ENCODE assay signal across 7 cellular contexts in the genomic region with DNA sequence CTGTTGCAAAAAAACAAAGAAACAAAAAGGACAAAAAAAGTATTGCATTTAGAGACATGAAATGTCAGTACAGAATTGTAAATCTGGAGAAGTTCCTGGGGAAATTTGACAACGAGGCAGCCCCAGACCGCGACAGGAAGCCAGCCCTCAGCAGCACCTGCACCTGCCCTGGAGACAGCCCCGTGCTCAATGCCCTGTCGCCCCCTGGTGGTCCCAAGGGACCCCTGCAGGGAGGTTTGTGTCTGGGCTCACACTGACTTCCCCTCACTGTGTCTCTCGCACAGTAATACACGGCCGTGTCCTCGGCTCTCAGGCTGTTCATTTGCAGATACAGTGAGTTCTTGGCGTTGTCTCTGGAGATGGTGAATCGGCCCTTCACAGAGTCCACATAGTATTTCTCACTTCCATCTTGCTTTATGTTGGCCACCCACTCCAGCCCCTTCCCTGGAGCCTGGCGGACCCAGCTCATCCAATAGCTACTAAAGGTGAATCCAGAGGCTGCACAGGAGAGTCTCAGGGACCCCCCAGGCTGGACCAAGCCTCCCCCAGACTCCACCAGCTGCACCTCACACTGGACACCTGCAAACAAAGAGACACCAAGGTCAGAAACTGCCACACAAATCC.
DNase-seq lines count a peak whose midpoint lies in the region; ATAC-seq and TF ChIP-seq lines count a peak whose summit lies in the region.
"Not testable (repeated sequence)": the region's sequence is repeated elsewhere in the genome, so short reads cannot be mapped to it uniquely, and the experiment has no call there.

No MANE protein-coding gene starts in this region.

- not testable (repeated sequence) for H3K4me3 Mint-ChIP-seq in activated CD4-positive, alpha-beta memory T cell treated with anti-CD3 and anti-CD28 coated beads, Interleukin-2, amount 10 ng/mL, durations not matched to agents 7 days and 5 days; activated naive CD4-positive, alpha-beta T cell treated with anti-CD3 and anti-CD28 coated beads, Interleukin-2, amount 50 U/mL, for 24 hours

- not testable (repeated sequence) for H4K20me1 ChIP-seq in SK-N-SH (ENCODE audit: insufficient read depth)

- intact Hi-C loops in left lung (cut with DNase I): not testable (repeated sequence)

- not testable (repeated sequence) for TF ChIP-seq EP300 in SK-N-SH (IDR thresholded peaks at IDR 0.05; ENCODE audit: borderline replicate concordance in 1 of 2, low read depth in 1 of 2, low read length in 1 of 2)

- H3K9me3 Mint-ChIP-seq in activated CD4-positive, alpha-beta memory T cell treated with anti-CD3 and anti-CD28 coated beads, Interleukin-2, amount 10 ng/mL, durations not matched to agents 7 days and 5 days; activated naive CD4-positive, alpha-beta T cell treated with anti-CD3 and anti-CD28 coated beads, Interleukin-2, amount 50 U/mL, for 24 hours: not testable (repeated sequence)

- TF ChIP-seq RAD21 in SK-N-SH (IDR thresholded peaks at IDR 0.05; ENCODE audit: low read length): not testable (repeated sequence)

- POLR2A ChIA-PET in SK-N-SH (lab: Yijun Ruan, JAX); activated CD4-positive, alpha-beta memory T cell treated with anti-CD3 and anti-CD28 coated beads, Interleukin-2, amount 10 ng/mL, durations not matched to agents 7 days and 5 days (lab: Charles Lee): not testable (repeated sequence)

- not testable (repeated sequence) for H2AFZ ChIP-seq in SK-N-SH (ENCODE audit: low read depth)

- not testable (repeated sequence) for H3K4me2 ChIP-seq in SK-N-SH

- H3K27me3 ChIP-seq in SK-N-SH (ENCODE audit: insufficient read depth): not testable (repeated sequence)
- H3K27me3 ChIP-seq in left lung: peaks cover 0 to 35% of the 10 kb centered on the region in 2 donors

- H3K79me2 ChIP-seq in SK-N-SH (ENCODE audit: insufficient read depth): not testable (repeated sequence)

- not testable (repeated sequence) for ATAC-seq in left lung

- not testable (repeated sequence) for H3K9me2 ChIP-seq in SK-N-SH

- H3K9ac ChIP-seq in SK-N-SH: not testable (repeated sequence)

- not testable (repeated sequence) for H3K4me3 ChIP-seq in SK-N-SH (ENCODE audit: low read depth in 2 of 2, low read length in 1 of 2); left lung

- not testable (repeated sequence) for H3K36me3 ChIP-seq in SK-N-SH (replicated peaks in 1 of 2; ENCODE audit: control insufficient read depth in 1 of 2, insufficient read depth in 2 of 2, low read length in 1 of 2); left lung

- peaks cover 58% of the 10 kb centered on the region for H3K27me3 Mint-ChIP-seq in activated CD4-positive, alpha-beta memory T cell treated with anti-CD3 and anti-CD28 coated beads, Interleukin-2, amount 10 ng/mL, durations not matched to agents 7 days and 5 days
- H3K27me3 Mint-ChIP-seq in activated naive CD4-positive, alpha-beta T cell treated with anti-CD3 and anti-CD28 coated beads, Interleukin-2, amount 50 U/mL, for 24 hours: not testable (repeated sequence)

- H3K27ac ChIP-seq in SK-N-SH (ENCODE audit: low read depth in 2 of 2, low read length in 1 of 2); left lung: not testable (repeated sequence)

- TF ChIP-seq CTCF in GM12874 (IDR thresholded peaks at IDR 0.05; ENCODE audit: insufficient read depth, low read depth, low read length) (peak; percentile 55), SK-N-SH (IDR thresholded peaks at IDR 0.05) (peak; percentile 49), left lung (IDR thresholded peaks at IDR 0.05) (peak in 1 of 2 donors; percentile 33)

- not testable (repeated sequence) for H3K9me3 ChIP-seq in SK-N-SH, left lung

- not testable (repeated sequence) for H3K4me1 ChIP-seq in SK-N-SH (ENCODE audit: control insufficient read depth in 1 of 2, insufficient read depth in 2 of 2, low read depth in 1 of 2, low read length in 1 of 2); left lung

- CTCF ChIA-PET in SK-N-SH (lab: Yijun Ruan, JAX): interaction anchor here (0.6 to 1.3 kb wide), 8 partner anchors 10 to 449 kb away, joined by 3 to 6 read pairs (median 3); no protein-coding TSS in a partner anchor
- CTCF ChIA-PET in activated CD4-positive, alpha-beta memory T cell treated with anti-CD3 and anti-CD28 coated beads, Interleukin-2, amount 10 ng/mL, durations not matched to agents 7 days and 5 days (lab: Charles Lee): interaction anchor here (0.7 to 1.7 kb wide), 11 partner anchors 11 to 703 kb away, joined by 3 to 11 read pairs (median 4); no protein-coding TSS in a partner anchor

- H3K27ac Mint-ChIP-seq in activated CD4-positive, alpha-beta memory T cell treated with anti-CD3 and anti-CD28 coated beads, Interleukin-2, amount 10 ng/mL, durations not matched to agents 7 days and 5 days: not testable (repeated sequence)
- peak overlapping the region; percentile 6 for H3K27ac Mint-ChIP-seq in activated naive CD4-positive, alpha-beta T cell treated with anti-CD3 and anti-CD28 coated beads, Interleukin-2, amount 50 U/mL, for 24 hours

- not testable (repeated sequence) for H3F3A ChIP-seq in SK-N-SH (replicated peaks; ENCODE audit: insufficient read depth)

- not testable (repeated sequence) for H3K36me3 Mint-ChIP-seq in activated CD4-positive, alpha-beta memory T cell treated with anti-CD3 and anti-CD28 coated beads, Interleukin-2, amount 10 ng/mL, durations not matched to agents 7 days and 5 days (ENCODE audit: low read depth); activated naive CD4-positive, alpha-beta T cell treated with anti-CD3 and anti-CD28 coated beads, Interleukin-2, amount 50 U/mL, for 24 hours

- H3K4me1 Mint-ChIP-seq in activated CD4-positive, alpha-beta memory T cell treated with anti-CD3 and anti-CD28 coated beads, Interleukin-2, amount 10 ng/mL, durations not matched to agents 7 days and 5 days: peaks cover 17% of the 10 kb centered on the region
- peaks cover 14% of the 10 kb centered on the region for H3K4me1 Mint-ChIP-seq in activated naive CD4-positive, alpha-beta T cell treated with anti-CD3 and anti-CD28 coated beads, Interleukin-2, amount 50 U/mL, for 24 hours

- DNase-seq in NCI-H1105 (lab: John Stamatoyannopoulos, UW) (peak; percentile 56), SK-N-SH (peak; percentile 9), left lung (peak; percentile 38 to 82)
- DNase-seq in activated CD4-positive, alpha-beta memory T cell treated with anti-CD3 and anti-CD28 coated beads, Interleukin-2, amount 10 ng/mL, durations not matched to agents 7 days and 5 days: peak; percentile 85
- peak; percentile 44 to 75 for DNase-seq in stimulated activated CD4-positive, alpha-beta T cell treated with anti-CD3 and anti-CD28 coated beads, Interleukin-4, amount 100 ng/mL, for 48 hours (ENCODE audit: low read depth in 2 of 2)

- 4% methylated on average over 10 of the region's 12 CpGs for WGBS in SK-N-SH (ENCODE audit: low lambda C conversion rate)

Comparison
In these comparisons a context has a peak if more than half of its experiments do, and no peak if none do; other contexts are left out.
1. DNase-seq: peak in every context shown above with its lines; median percentile 85 in activated CD4-positive, alpha-beta memory T cell treated with anti-CD3 and anti-CD28 coated beads, Interleukin-2, amount 10 ng/mL, durations not matched to agents 7 days and 5 days; 60 in left lung; 60 in stimulated activated CD4-positive, alpha-beta T cell treated with anti-CD3 and anti-CD28 coated beads, Interleukin-4, amount 100 ng/mL, for 48 hours; 56 in NCI-H1105; 9 in SK-N-SH.